Comparison of ENCODE assay signal across 12 cellular contexts in the genomic region with DNA sequence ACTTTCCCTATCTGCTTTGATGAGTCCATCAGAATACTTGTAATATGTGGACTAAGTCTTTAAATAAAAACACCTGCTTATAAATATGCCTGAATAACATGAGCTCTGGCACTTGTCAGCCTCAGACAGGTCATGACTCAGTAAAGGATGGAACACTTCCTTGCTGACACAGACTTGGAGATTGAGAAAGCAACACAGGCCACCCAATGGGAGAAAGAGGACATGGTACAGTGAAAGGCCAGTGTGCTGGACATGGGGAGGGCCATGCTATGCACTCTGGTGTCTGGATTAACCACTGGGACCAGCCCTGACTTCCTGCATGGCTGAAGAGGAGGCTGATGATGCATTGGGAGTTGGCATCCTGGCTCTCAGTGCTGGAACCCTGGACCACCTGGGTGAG.
DNase-seq lines count a peak whose midpoint lies in the region; ATAC-seq, FAIRE-seq and TF ChIP-seq lines count a peak whose summit lies in the region.
"Had no signal": no experiment of that assay in that cellular context is flagged by ENCODE, and none has a peak within 500 bp of the region (broad histone marks: within the 10 kb centered on the region; RNA-seq: fewer than 3 reads in every experiment).

No MANE protein-coding gene starts in this region.

- no peak for TF ChIP-seq RAD21 in HCT116 (IDR thresholded peaks at IDR 0.05; ENCODE audit: low read depth)

- no peaks in the 10 kb centered on the region for H3K79me2 ChIP-seq in HCT116 (ENCODE audit: insufficient read depth, low read length)

- CTCF ChIA-PET in HCT116 (lab: Charles Lee) = no interaction called here
- CTCF ChIA-PET in activated CD8-positive, alpha-beta memory T cell treated with anti-CD3 and anti-CD28 coated beads, Interleukin-2, amount 10 ng/mL, durations not matched to agents 7 days and 5 days (lab: Charles Lee) = no interaction called here

- DNase-seq in HCT116 (ENCODE audit: low read depth, low spot score) (no peak), astrocyte of the hippocampus (ENCODE audit: low read depth, low spot score) (peak; percentile 42), left ventricle myocardium superior (no peak), urothelium cell line (ENCODE audit: low spot score) (peak; percentile 7), NCI-H2227 treated with DMSO at 0.1 percent for 48 hours (lab: John Stamatoyannopoulos, UW) (no peak), DMS 273 treated with DMSO at 0.1 percent for 48 hours (lab: John Stamatoyannopoulos, UW) (no peak)
- no peak for DNase-seq in activated CD8-positive, alpha-beta memory T cell treated with anti-CD3 and anti-CD28 coated beads, Interleukin-2, amount 10 ng/mL, durations not matched to agents 7 days and 5 days
- DNase-seq: activated gamma-delta T cell treated with Interleukin-2 at 50 U/mL for 16 hours; Kasumi-1; NCI-H446 treated with DMSO at 0.1 percent for 48 hours; stimulated activated CD4-positive, alpha-beta T cell treated with anti-CD3 and anti-CD28 coated beads, Interleukin-12 subunit alpha, Interleukin-12 subunit beta, amount 100 ng/mL, for 4 hours had no signal

- no peaks in the 10 kb centered on the region for H3K4me1 Mint-ChIP-seq in activated CD8-positive, alpha-beta memory T cell treated with anti-CD3 and anti-CD28 coated beads, Interleukin-2, amount 10 ng/mL, durations not matched to agents 7 days and 5 days

- H3K9me3 ChIP-seq in HCT116 (ENCODE audit: control insufficient read depth in 1 of 2, insufficient read depth in 1 of 2, low read depth in 1 of 2, low read length in 2 of 2) = no peaks in the 10 kb centered on the region

- peak overlapping the region; percentile 28; the same call in 1 of the 2 replicates for H3K9ac ChIP-seq in HCT116 (ENCODE audit: low read length)

- no peaks in the 10 kb centered on the region for H3K27me3 Mint-ChIP-seq in activated CD8-positive, alpha-beta memory T cell treated with anti-CD3 and anti-CD28 coated beads, Interleukin-2, amount 10 ng/mL, durations not matched to agents 7 days and 5 days
- H3K27me3 Mint-ChIP-seq: natural killer cell treated with Interleukin-12 subunit alpha and Interleukin-12 subunit beta and Interleukin-15 and Interleukin-18, amount 100 ng/mL, for 72 hours had no signal

- BruUV-seq in HCT116 (replicated peaks; lab: Mats Ljungman, UMichigan) = no TSS peak

- H3K9me2 ChIP-seq in HCT116 (ENCODE audit: insufficient read depth) = no peaks in the 10 kb centered on the region

- RAD21 ChIA-PET in HCT116 (lab: Charles Lee; ENCODE audit: low non-redundant PET in 1 of 2, low total read pairs in 2 of 2, uncharacterized antibody in 2 of 2, unreplicated experiment in 2 of 2) = no interaction called here

- peaks cover 19 to 24% of the 10 kb centered on the region in 2 experiments for H3K4me1 ChIP-seq in HCT116 (ENCODE audit: control insufficient read depth in 1 of 2, insufficient read depth in 2 of 2, low read length in 2 of 2)

- H3K9me3 Mint-ChIP-seq in activated CD8-positive, alpha-beta memory T cell treated with anti-CD3 and anti-CD28 coated beads, Interleukin-2, amount 10 ng/mL, durations not matched to agents 7 days and 5 days (ENCODE audit: low read depth) = peaks cover 5% of the 10 kb centered on the region

- no peak overlapping the region for H3K4me3 ChIP-seq in HCT116 (replicated peaks in 1 of 2; ENCODE audit: low read depth in 1 of 2, low read length in 2 of 2)

- no peaks in the 10 kb centered on the region for H3K36me3 ChIP-seq in HCT116 (ENCODE audit: control insufficient read depth in 1 of 2, insufficient read depth in 2 of 2, low read length in 2 of 2)

- no peaks in the 10 kb centered on the region for H3K27me3 ChIP-seq in HCT116 (ENCODE audit: insufficient read depth, low read length)

- no peak for FAIRE-seq in urothelium cell line (lab: Jason Lieb, UNC)

- no peak overlapping the region for H2AFZ ChIP-seq in HCT116 (ENCODE audit: low read depth, low read length, poor library complexity, severe bottlenecking)

- POLR2A ChIA-PET in HCT116 (lab: Charles Lee) = no interaction called here

- peak overlapping the region; percentile 49 for H3K4me2 ChIP-seq in HCT116 (ENCODE audit: low read length)

- H3K36me3 Mint-ChIP-seq in activated CD8-positive, alpha-beta memory T cell treated with anti-CD3 and anti-CD28 coated beads, Interleukin-2, amount 10 ng/mL, durations not matched to agents 7 days and 5 days = peaks cover 31% of the 10 kb centered on the region

- no peaks in the 10 kb centered on the region for H4K20me1 ChIP-seq in HCT116 (ENCODE audit: insufficient read depth)

- ATAC-seq in HCT116 (peak; percentile 44; the same call in 1 of the 2 replicates), left ventricle myocardium superior (peak; percentile 56)
- ATAC-seq in activated CD8-positive, alpha-beta memory T cell treated with anti-CD3 and anti-CD28 coated beads, Interleukin-2, amount 10 ng/mL, durations not matched to agents 7 days and 5 days = no peak
- ATAC-seq: natural killer cell treated with Interleukin-12 subunit alpha and Interleukin-12 subunit beta and Interleukin-15 and Interleukin-18, amount 100 ng/mL, for 72 hours had no signal

- TF ChIP-seq POLR2A in HCT116 (IDR thresholded peaks at IDR 0.05; ENCODE audit: borderline replicate concordance, extremely low read depth, insufficient read depth, insufficient read length) = no peak

- no peak for TF ChIP-seq CTCF in HCT116 (IDR thresholded peaks at IDR 0.05 in 2 of 3, conservative IDR thresholded peaks at IDR 0.05 in 1 of 3; ENCODE audit: borderline replicate concordance in 1 of 3, insufficient read depth in 1 of 3, low read depth in 2 of 3, low read length in 2 of 3)

- intact Hi-C loops in HCT116 (cut with micrococcal nuclease) = no loop called here
- intact Hi-C loops in left ventricle myocardium superior (cut with micrococcal nuclease) = no loop called here

- no peak overlapping the region for H3K27ac Mint-ChIP-seq in activated CD8-positive, alpha-beta memory T cell treated with anti-CD3 and anti-CD28 coated beads, Interleukin-2, amount 10 ng/mL, durations not matched to agents 7 days and 5 days
- H3K27ac Mint-ChIP-seq: natural killer cell treated with Interleukin-12 subunit alpha and Interleukin-12 subunit beta and Interleukin-15 and Interleukin-18, amount 100 ng/mL, for 72 hours had no signal

- no peak overlapping the region for H3K4me3 Mint-ChIP-seq in activated CD8-positive, alpha-beta memory T cell treated with anti-CD3 and anti-CD28 coated beads, Interleukin-2, amount 10 ng/mL, durations not matched to agents 7 days and 5 days
- H3K4me3 Mint-ChIP-seq: natural killer cell treated with Interleukin-12 subunit alpha and Interleukin-12 subunit beta and Interleukin-15 and Interleukin-18, amount 100 ng/mL, for 72 hours had no signal

- peak overlapping the region; percentile 77 for H3K27ac ChIP-seq in HCT116 (ENCODE audit: low read depth, low read length)

TF ChIP-seq in HCT116, 20 proteins besides CTCF, POLR2A, EP300 and RAD21 (continues in another document):
- TF ChIP-seq EZH2 (IDR thresholded peaks at IDR 0.05) = no peak
- TF ChIP-seq TCF7L2 (IDR thresholded peaks at IDR 0.05; ENCODE audit: borderline replicate concordance, extremely low read depth, insufficient read depth, insufficient read length) = no peak
- no peak for TF ChIP-seq ZFX (IDR thresholded peaks at IDR 0.05)
- no peak for TF ChIP-seq EZH2phosphoT487 (IDR thresholded peaks at IDR 0.05; ENCODE audit: borderline replicate concordance)
- no peak for TF ChIP-seq ZNF274 (IDR thresholded peaks at IDR 0.05; ENCODE audit: low read depth, low read length)
- TF ChIP-seq CEBPB (IDR thresholded peaks at IDR 0.05; ENCODE audit: low read depth) = no peak
- no peak for TF ChIP-seq SIN3A (IDR thresholded peaks at IDR 0.05; ENCODE audit: low read depth)
- no peak for TF ChIP-seq MAX (IDR thresholded peaks at IDR 0.05)
- no peak for TF ChIP-seq SRF (IDR thresholded peaks at IDR 0.05; ENCODE audit: low read depth)
- no peak for TF ChIP-seq EGR1 (IDR thresholded peaks at IDR 0.05; ENCODE audit: low read depth)
- TF ChIP-seq CBX3 (IDR thresholded peaks at IDR 0.05; ENCODE audit: low read depth) = no peak
- TF ChIP-seq ELF1 (IDR thresholded peaks at IDR 0.05; ENCODE audit: borderline replicate concordance, low read depth) = no peak
- TF ChIP-seq POLR2AphosphoS5 (IDR thresholded peaks at IDR 0.05; ENCODE audit: low read depth, low read length) = no peak
- TF ChIP-seq, protein P1, sequence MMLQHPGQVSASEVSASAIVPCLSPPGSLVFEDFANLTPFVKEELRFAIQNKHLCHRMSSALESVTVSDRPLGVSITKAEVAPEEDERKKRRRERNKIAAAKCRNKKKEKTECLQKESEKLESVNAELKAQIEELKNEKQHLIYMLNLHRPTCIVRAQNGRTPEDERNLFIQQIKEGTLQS (IDR thresholded peaks at IDR 0.05) = no peak
- no peak for TF ChIP-seq JUND (IDR thresholded peaks at IDR 0.05)
- TF ChIP-seq FOSL1 (IDR thresholded peaks at IDR 0.05; ENCODE audit: low read depth) = no peak
- TF ChIP-seq, protein P2, sequence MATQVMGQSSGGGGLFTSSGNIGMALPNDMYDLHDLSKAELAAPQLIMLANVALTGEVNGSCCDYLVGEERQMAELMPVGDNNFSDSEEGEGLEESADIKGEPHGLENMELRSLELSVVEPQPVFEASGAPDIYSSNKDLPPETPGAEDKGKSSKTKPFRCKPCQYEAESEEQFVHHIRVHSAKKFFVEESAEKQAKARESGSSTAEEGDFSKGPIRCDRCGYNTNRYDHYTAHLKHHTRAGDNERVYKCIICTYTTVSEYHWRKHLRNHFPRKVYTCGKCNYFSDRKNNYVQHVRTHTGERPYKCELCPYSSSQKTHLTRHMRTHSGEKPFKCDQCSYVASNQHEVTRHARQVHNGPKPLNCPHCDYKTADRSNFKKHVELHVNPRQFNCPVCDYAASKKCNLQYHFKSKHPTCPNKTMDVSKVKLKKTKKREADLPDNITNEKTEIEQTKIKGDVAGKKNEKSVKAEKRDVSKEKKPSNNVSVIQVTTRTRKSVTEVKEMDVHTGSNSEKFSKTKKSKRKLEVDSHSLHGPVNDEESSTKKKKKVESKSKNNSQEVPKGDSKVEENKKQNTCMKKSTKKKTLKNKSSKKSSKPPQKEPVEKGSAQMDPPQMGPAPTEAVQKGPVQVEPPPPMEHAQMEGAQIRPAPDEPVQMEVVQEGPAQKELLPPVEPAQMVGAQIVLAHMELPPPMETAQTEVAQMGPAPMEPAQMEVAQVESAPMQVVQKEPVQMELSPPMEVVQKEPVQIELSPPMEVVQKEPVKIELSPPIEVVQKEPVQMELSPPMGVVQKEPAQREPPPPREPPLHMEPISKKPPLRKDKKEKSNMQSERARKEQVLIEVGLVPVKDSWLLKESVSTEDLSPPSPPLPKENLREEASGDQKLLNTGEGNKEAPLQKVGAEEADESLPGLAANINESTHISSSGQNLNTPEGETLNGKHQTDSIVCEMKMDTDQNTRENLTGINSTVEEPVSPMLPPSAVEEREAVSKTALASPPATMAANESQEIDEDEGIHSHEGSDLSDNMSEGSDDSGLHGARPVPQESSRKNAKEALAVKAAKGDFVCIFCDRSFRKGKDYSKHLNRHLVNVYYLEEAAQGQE (IDR thresholded peaks at IDR 0.05; ENCODE audit: low read depth) = no peak

Comparison
In these comparisons a context has a peak if more than half of its experiments do, and no peak if none do; other contexts are left out.
1. DNase-seq: peak in astrocyte of the hippocampus (single experiment) and urothelium cell line (single experiment); none in HCT116 (single experiment), left ventricle myocardium superior (single experiment), NCI-H2227 treated with DMSO at 0.1 percent for 48 hours (single experiment), DMS 273 treated with DMSO at 0.1 percent for 48 hours (single experiment) and activated CD8-positive, alpha-beta memory T cell treated with anti-CD3 and anti-CD28 coated beads, Interleukin-2, amount 10 ng/mL, durations not matched to agents 7 days and 5 days (single experiment).